ENCODE assay signal across 14 cellular contexts in genomic region chr1:67350783-67351182, GRCh38. TPM values are rescaled to one million over a fixed set of nuclear protein-coding genes. Genes with fewer than 3 reads are reported as not detected.
A peak's percentile ranks its signal among the peaks of the same experiment; 100 is the strongest.
DNase-seq lines count a peak whose midpoint lies in the region; ATAC-seq, FAIRE-seq and TF ChIP-seq lines count a peak whose summit lies in the region.
"Had no signal": no experiment of that assay in that cellular context is flagged by ENCODE, and none has a peak within 500 bp of the region (broad histone marks: within the 10 kb centered on the region; RNA-seq: fewer than 3 reads in every experiment).

No MANE protein-coding gene starts in this region.

- in situ Hi-C loops in transverse colon (cut with MboI; ENCODE audit: low pct_ligation_motif_present in 1 of 4, low pct_unique_long_range_greater_than_20kb in 1 of 4, low sequenced_read_pairs in 3 of 4) = no loop called here

- no peaks in the 10 kb centered on the region for H3K9me3 Mint-ChIP-seq in activated CD8-positive, alpha-beta T cell treated with anti-CD3 and anti-CD28 coated beads for 36 hours
- H3K9me3 Mint-ChIP-seq in endothelial cell (ENCODE audit: unreplicated experiment) = no peaks in the 10 kb centered on the region
- H3K9me3 Mint-ChIP-seq: CD4-positive, alpha-beta memory T cell; dendritic cell treated with granulocyte-macrophage colony-stimulating factor and Interleukin-4, amounts not matched to agents 40 ng/mL and 50 ng/mL, for 4 days had no signal

- no peaks in the 10 kb centered on the region for H3K36me3 ChIP-seq in transverse colon
- H3K36me3 ChIP-seq: Peyer's patch had no signal

- H3K27ac Mint-ChIP-seq in activated CD8-positive, alpha-beta T cell treated with anti-CD3 and anti-CD28 coated beads for 36 hours = no peak overlapping the region
- no peak overlapping the region for H3K27ac Mint-ChIP-seq in endothelial cell (ENCODE audit: unreplicated experiment)
- H3K27ac Mint-ChIP-seq: activated naive CD8-positive, alpha-beta T cell; dendritic cell treated with granulocyte-macrophage colony-stimulating factor and Interleukin-4, amounts not matched to agents 40 ng/mL and 50 ng/mL, for 4 days had no signal

- DNase-seq in GM12892 (ENCODE audit: insufficient read length) (no peak), RPMI8226 (no peak), transverse colon (no peak), kidney tubule cell (ENCODE audit: low spot score) (no peak), endothelial cell (ENCODE audit: low spot score) (no peak)
- DNase-seq in activated CD8-positive, alpha-beta T cell treated with anti-CD3 and anti-CD28 coated beads for 36 hours = peak; percentile 47
- DNase-seq: CD4-positive, alpha-beta memory T cell; Peyer's patch; stimulated activated CD4-positive, alpha-beta T cell treated with anti-CD3 and anti-CD28 coated beads, Interleukin-2, amount 100 ng/mL, for 48 hours had no signal

- H3K9me3 ChIP-seq in transverse colon = no peaks in the 10 kb centered on the region
- H3K9me3 ChIP-seq: Peyer's patch had no signal

- no peak for TF ChIP-seq EP300 in transverse colon (IDR thresholded peaks at IDR 0.05; ENCODE audit: low read depth)

- ATAC-seq in GM18909 (IDR thresholded peaks at IDR 0.05; ENCODE audit: poor library complexity, unreplicated experiment) = peak; percentile 67
- peak; percentile 87 for ATAC-seq in HG02885 (IDR thresholded peaks at IDR 0.05; ENCODE audit: poor library complexity, unreplicated experiment)
- peak; percentile 63 for ATAC-seq in activated CD8-positive, alpha-beta T cell treated with anti-CD3 and anti-CD28 coated beads for 36 hours

- intact Hi-C loops in activated CD8-positive, alpha-beta T cell treated with anti-CD3 and anti-CD28 coated beads for 36 hours (cut with micrococcal nuclease) = no loop called here
- intact Hi-C loops in transverse colon (cut with DNase I; ENCODE audit: low total_unique reads) = no loop called here

- TF ChIP-seq CTCF in activated CD8-positive, alpha-beta T cell treated with anti-CD3 and anti-CD28 coated beads for 36 hours (IDR thresholded peaks at IDR 0.05) = no peak
- TF ChIP-seq CTCF in transverse colon (IDR thresholded peaks at IDR 0.05) = no peak
- TF ChIP-seq CTCF in endothelial cell (IDR thresholded peaks at IDR 0.05; ENCODE audit: unreplicated experiment) = no peak

- H3K4me1 ChIP-seq in transverse colon = no peaks in the 10 kb centered on the region
- H3K4me1 ChIP-seq: Peyer's patch had no signal

- H3K27me3 ChIP-seq in transverse colon = no peaks in the 10 kb centered on the region
- H3K27me3 ChIP-seq: Peyer's patch had no signal

- CTCF ChIA-PET in activated CD8-positive, alpha-beta T cell treated with anti-CD3 and anti-CD28 coated beads for 36 hours (lab: Charles Lee) = interaction anchor here (0.5 kb wide), 1 partner anchor 117 kb away, joined by 3 read pairs; no protein-coding TSS in a partner anchor

- H3K4me3 ChIP-seq in transverse colon = no peak overlapping the region
- H3K4me3 ChIP-seq: Peyer's patch had no signal

- H3K27ac ChIP-seq in transverse colon = no peak overlapping the region
- H3K27ac ChIP-seq: Peyer's patch had no signal

- H3K4me1 Mint-ChIP-seq in activated CD8-positive, alpha-beta T cell treated with anti-CD3 and anti-CD28 coated beads for 36 hours (ENCODE audit: low read depth) = peaks cover 9% of the 10 kb centered on the region
- H3K4me1 Mint-ChIP-seq in endothelial cell (ENCODE audit: unreplicated experiment) = peaks cover 3% of the 10 kb centered on the region

- 70% methylated on average over 2 of the region's 2 CpGs; no CpG with 5 or more reads in 1 of the 2 donors for WGBS in transverse colon (ENCODE audit: low coverage in 1 of 2), 2 donors

- no peak overlapping the region for H3K4me3 Mint-ChIP-seq in activated CD8-positive, alpha-beta T cell treated with anti-CD3 and anti-CD28 coated beads for 36 hours
- no peak overlapping the region for H3K4me3 Mint-ChIP-seq in endothelial cell (ENCODE audit: unreplicated experiment)
- H3K4me3 Mint-ChIP-seq: activated naive CD8-positive, alpha-beta T cell; CD4-positive, alpha-beta memory T cell; dendritic cell treated with granulocyte-macrophage colony-stimulating factor and Interleukin-4, amounts not matched to agents 40 ng/mL and 50 ng/mL, for 4 days had no signal

- H3K27me3 Mint-ChIP-seq in activated CD8-positive, alpha-beta T cell treated with anti-CD3 and anti-CD28 coated beads for 36 hours = no peaks in the 10 kb centered on the region
- no peaks in the 10 kb centered on the region for H3K27me3 Mint-ChIP-seq in endothelial cell (ENCODE audit: unreplicated experiment)
- H3K27me3 Mint-ChIP-seq: dendritic cell treated with granulocyte-macrophage colony-stimulating factor and Interleukin-4, amounts not matched to agents 40 ng/mL and 50 ng/mL, for 4 days had no signal

- peak; percentile 86 for FAIRE-seq in GM12892 (lab: Jason Lieb, UNC)

- no peak for TF ChIP-seq POLR2A in GM12892 (IDR thresholded peaks at IDR 0.05; ENCODE audit: low read depth, low read length)
- no peak for TF ChIP-seq POLR2A in transverse colon (IDR thresholded peaks at IDR 0.05)

- POLR2A ChIA-PET in activated CD8-positive, alpha-beta T cell treated with anti-CD3 and anti-CD28 coated beads for 36 hours (lab: Charles Lee) = interaction anchor here (0.9 kb wide), 1 partner anchor 11 kb away, joined by 4 read pairs; no protein-coding TSS in a partner anchor

- peaks cover 35% of the 10 kb centered on the region for H3K36me3 Mint-ChIP-seq in activated CD8-positive, alpha-beta T cell treated with anti-CD3 and anti-CD28 coated beads for 36 hours (ENCODE audit: low read depth)
- H3K36me3 Mint-ChIP-seq in endothelial cell (ENCODE audit: low read depth, unreplicated experiment) = no peaks in the 10 kb centered on the region

RNA-seq across cellular contexts. Expression of gene IL12RB2, which starts 43.1 kb away (rescaled TPM):
- polyA plus RNA-seq in GM12892 (2012; ENCODE audit: missing spikeins) = 0.51 TPM
- total RNA-seq in activated CD8-positive, alpha-beta T cell treated with anti-CD3 and anti-CD28 coated beads for 36 hours = 10 to 100 TPM; 29.1 to 29.7 TPM
- total RNA-seq in transverse colon (1 to 10 TPM in 2 of 4 donors, not detected in 2; 1.2 to 3.3 TPM), endothelial cell (ENCODE audit: unreplicated experiment) (0.36 TPM)
- total RNA-seq: osteoblast had no signal

Comparison
In these comparisons a context has a peak if more than half of its experiments do, and no peak if none do; other contexts are left out.
1. RNA of gene IL12RB2, which starts 43.1 kb away (total RNA-seq): 29.1 to 29.7 TPM in activated CD8-positive, alpha-beta T cell treated with anti-CD3 and anti-CD28 coated beads for 36 hours; 1.2 to 3.3 TPM in transverse colon and 0.36 TPM in endothelial cell (single experiment); every median in the first group is over 4 times any median in the second.
2. Peak in every context shown above with its lines, with median percentiles within 50 percentile points of each other: ATAC-seq.